20 cellular contexts compared by ENCODE assay signal in genomic region chr10:85430991-85431390, GRCh38.
A peak's percentile ranks its signal among the peaks of the same experiment; 100 is the strongest.
DNase-seq lines count a peak whose midpoint lies in the region; ATAC-seq and TF ChIP-seq lines count a peak whose summit lies in the region.
"Had no signal": no experiment of that assay in that cellular context is flagged by ENCODE, and none has a peak within 500 bp of the region (broad histone marks: within the 10 kb centered on the region; RNA-seq: fewer than 3 reads in every experiment).

No MANE protein-coding gene starts in this region.

- DNase-seq in COLO668 (lab: John Stamatoyannopoulos, UW; ENCODE audit: unreplicated experiment), result peak; percentile 2
- DNase-seq in astrocyte of the hippocampus (ENCODE audit: low read depth, low spot score), result peak; percentile 1
- no peak for DNase-seq in left lung
- no peak for DNase-seq in activated naive CD8-positive, alpha-beta T cell treated with anti-CD3 and anti-CD28 coated beads for 36 hours
- no peak for DNase-seq in HuH-7 (ENCODE audit: low spot score)
- DNase-seq: CD4-positive, alpha-beta T cell; GM23248; Kasumi-1; MG63; NCI-H1417; NCI-H187 treated with DMSO at 0.1 percent for 48 hours; NCI-H2227 treated with DMSO at 0.1 percent for 48 hours; NCI-H524; NCI-H82; T-helper 1 cell had no signal

- no peaks in the 10 kb centered on the region for H3K36me3 Mint-ChIP-seq in activated naive CD8-positive, alpha-beta T cell treated with anti-CD3 and anti-CD28 coated beads for 36 hours

- H3K27ac Mint-ChIP-seq in activated naive CD8-positive, alpha-beta T cell treated with anti-CD3 and anti-CD28 coated beads for 36 hours, result no peak overlapping the region
- H3K27ac Mint-ChIP-seq: CD4-positive, alpha-beta T cell had no signal

- TF ChIP-seq CTCF in HEK293 (tag by site-specific recombination; IDR thresholded peaks at IDR 0.05) (no peak), left lung (IDR thresholded peaks at IDR 0.05) (no peak)

- no peaks in the 10 kb centered on the region for H3K27me3 ChIP-seq in left lung
- H3K27me3 ChIP-seq: BLaER1, MG63, SJSA1 had no signal

- H3K4me3 Mint-ChIP-seq in activated naive CD8-positive, alpha-beta T cell treated with anti-CD3 and anti-CD28 coated beads for 36 hours, result no peak overlapping the region
- H3K4me3 Mint-ChIP-seq: CD4-positive, alpha-beta T cell had no signal

- intact Hi-C loops in left lung (cut with DNase I), result no loop called here

- POLR2A ChIA-PET in HEK293 (lab: Yijun Ruan, JAX), result no interaction called here

- H3K4me1 Mint-ChIP-seq in activated naive CD8-positive, alpha-beta T cell treated with anti-CD3 and anti-CD28 coated beads for 36 hours, result no peaks in the 10 kb centered on the region

- H3K9me3 ChIP-seq in HEK293 (ENCODE audit: control insufficient read depth, insufficient read depth, low read depth, low read length), result no peaks in the 10 kb centered on the region
- no peaks in the 10 kb centered on the region for H3K9me3 ChIP-seq in left lung
- H3K9me3 ChIP-seq: BLaER1, HAP-1, MG63, SJSA1 had no signal

- H3K36me3 ChIP-seq in HEK293 (ENCODE audit: control insufficient read depth in 2 of 2, insufficient read depth in 1 of 2, low read length in 2 of 2) (no peaks in the 10 kb centered on the region), left lung (no peaks in the 10 kb centered on the region)
- H3K36me3 ChIP-seq: BLaER1, HAP-1, MG63, SJSA1 had no signal

- H3K4me1 ChIP-seq in HEK293 (ENCODE audit: control insufficient read depth, insufficient read depth, low read length), result peaks cover 5% of the 10 kb centered on the region; the same call in 1 of the 2 replicates
- H3K4me1 ChIP-seq in left lung, result no peaks in the 10 kb centered on the region
- H3K4me1 ChIP-seq: BLaER1, HAP-1, SJSA1 had no signal

- CTCF ChIA-PET in HEK293 (lab: Yijun Ruan, JAX), result no interaction called here

- H3K4me3 ChIP-seq in HEK293 (ENCODE audit: low read depth, low read length), result no peak overlapping the region
- no peak overlapping the region for H3K4me3 ChIP-seq in left lung
- H3K4me3 ChIP-seq: BLaER1, GM23248, HAP-1, MG63, SJSA1 had no signal

- peaks cover 7% of the 10 kb centered on the region for H3K27me3 Mint-ChIP-seq in activated naive CD8-positive, alpha-beta T cell treated with anti-CD3 and anti-CD28 coated beads for 36 hours
- H3K27me3 Mint-ChIP-seq: CD4-positive, alpha-beta T cell had no signal

- ATAC-seq in left lung, result peak; percentile 75
- ATAC-seq in HG03280 (IDR thresholded peaks at IDR 0.05; ENCODE audit: unreplicated experiment), result no peak

- H3K27ac ChIP-seq in HEK293 (ENCODE audit: extremely low read depth, low read depth, low read length) (no peak overlapping the region), left lung (no peak overlapping the region)
- H3K27ac ChIP-seq: BLaER1, GM23248, SJSA1 had no signal

- H3K9me3 Mint-ChIP-seq in activated naive CD8-positive, alpha-beta T cell treated with anti-CD3 and anti-CD28 coated beads for 36 hours, result no peaks in the 10 kb centered on the region
- H3K9me3 Mint-ChIP-seq: CD4-positive, alpha-beta T cell had no signal

TF ChIP-seq in HEK293, 187 proteins besides CTCF, POLR2A, EP300 and RAD21:
- TF ChIP-seq ZNF548 (tag by site-specific recombination; IDR thresholded peaks at IDR 0.05) (no peak), ZNF677 (tag by site-specific recombination; IDR thresholded peaks at IDR 0.05) (no peak), MYNN (tag by site-specific recombination; IDR thresholded peaks at IDR 0.05; ENCODE audit: borderline replicate concordance) (no peak), ZIC2 (tag by site-specific recombination; IDR thresholded peaks at IDR 0.05) (peak; percentile 17; the same call in 1 of the 2 replicates), ZNF423 (tag by site-specific recombination; IDR thresholded peaks at IDR 0.05) (no peak), ZNF335 (tag by site-specific recombination; conservative IDR thresholded peaks at IDR 0.05) (0 out of 2 replicates have a peak, but pooled peaks have one; percentile 11), ZNF341 (tag by site-specific recombination; IDR thresholded peaks at IDR 0.05; ENCODE audit: low read depth) (no peak), ZNF292 (tag by site-specific recombination; IDR thresholded peaks at IDR 0.05; ENCODE audit: borderline replicate concordance, low read depth) (no peak), RBAK (tag by site-specific recombination; IDR thresholded peaks at IDR 0.05) (no peak), ZNF560 (tag by site-specific recombination; IDR thresholded peaks at IDR 0.05; ENCODE audit: borderline replicate concordance) (no peak), ZNF202 (tag by site-specific recombination; IDR thresholded peaks at IDR 0.05; ENCODE audit: borderline replicate concordance) (no peak), ZSCAN5A (tag by site-specific recombination; IDR thresholded peaks at IDR 0.05) (no peak), ZNF596 (tag by site-specific recombination; IDR thresholded peaks at IDR 0.05) (no peak)
TF ChIP-seq in HEK293: peak in this region for 2.

Comparison
In these comparisons a context has a peak if more than half of its experiments do, and no peak if none do; other contexts are left out.
1. DNase-seq: peak in COLO668 (single experiment) and astrocyte of the hippocampus (single experiment); none in left lung (0 of 2), activated naive CD8-positive, alpha-beta T cell treated with anti-CD3 and anti-CD28 coated beads for 36 hours (single experiment) and HuH-7 (single experiment).